9 cellular contexts compared by ENCODE assay signal in genomic region chr17:38893612-38894011, GRCh38. TPM values are rescaled to one million over a fixed set of nuclear protein-coding genes. Genes with fewer than 3 reads are reported as not detected.
DNase-seq lines count a peak whose midpoint lies in the region; ATAC-seq and TF ChIP-seq lines count a peak whose summit lies in the region.
"Had no signal": no experiment of that assay in that cellular context is flagged by ENCODE, and none has a peak within 500 bp of the region (broad histone marks: within the 10 kb centered on the region; RNA-seq: fewer than 3 reads in every experiment).

No MANE protein-coding gene starts in this region.

- H3K4me3 ChIP-seq in HL-60 (replicated peaks; ENCODE audit: insufficient read depth, low read length) (no peak overlapping the region), gastroesophageal sphincter (no peak overlapping the region), gastrocnemius medialis (no peak overlapping the region)

- intact Hi-C loops in gastrocnemius medialis (cut with DNase I; ENCODE audit: low total_unique reads): no loop called here

- TF ChIP-seq POLR2A in gastroesophageal sphincter (IDR thresholded peaks at IDR 0.05): no peak
- no peak for TF ChIP-seq POLR2A in gastrocnemius medialis (IDR thresholded peaks at IDR 0.05)

- no peaks in the 10 kb centered on the region for H3K9me3 ChIP-seq in gastroesophageal sphincter
- H3K9me3 ChIP-seq in gastrocnemius medialis: no peaks in the 10 kb centered on the region

- ATAC-seq in gastroesophageal sphincter (peak; percentile 34), gastrocnemius medialis (no peak), HG02981 (IDR thresholded peaks at IDR 0.05; ENCODE audit: unreplicated experiment) (no peak), GM19397 (IDR thresholded peaks at IDR 0.05; ENCODE audit: unreplicated experiment) (no peak)
- ATAC-seq: left colon had no signal

- H3K4me1 ChIP-seq in gastroesophageal sphincter (peaks cover 4 to 87% (median 37%) of the 10 kb centered on the region in 3 donors), gastrocnemius medialis (peaks cover 36 to 44% of the 10 kb centered on the region in 2 donors)

- TF ChIP-seq CTCF in HL-60 (IDR thresholded peaks at IDR 0.05; ENCODE audit: insufficient read depth, low read length) (no peak), gastroesophageal sphincter (IDR thresholded peaks at IDR 0.05) (no peak), gastrocnemius medialis (IDR thresholded peaks at IDR 0.05 in 4 of 5, conservative IDR thresholded peaks at IDR 0.05 in 1 of 5) (no peak)

- no peaks in the 10 kb centered on the region for H3K27me3 ChIP-seq in HL-60 (ENCODE audit: insufficient read depth, poor library complexity, severe bottlenecking)
- H3K27me3 ChIP-seq in gastroesophageal sphincter: no peaks in the 10 kb centered on the region
- H3K27me3 ChIP-seq in gastrocnemius medialis: no peaks in the 10 kb centered on the region

- peaks cover 0 to 63% of the 10 kb centered on the region in 2 donors for H3K36me3 ChIP-seq in gastroesophageal sphincter
- H3K36me3 ChIP-seq in gastrocnemius medialis: peaks cover 0 to 10% of the 10 kb centered on the region in 2 donors

- in situ Hi-C loops in gastrocnemius medialis (cut with MboI; ENCODE audit: low sequenced_read_pairs in 4 of 4): loop anchor here in 1 of 4 donors (25.0 kb wide), 1 partner anchor 94 kb away; no protein-coding TSS in a partner anchor

- 45% methylated on average over 2 of the region's 6 CpGs; no CpG with 5 or more reads in 1 of the 2 donors for WGBS in gastroesophageal sphincter (ENCODE audit: low coverage in 1 of 2), 2 donors

- no peak for TF ChIP-seq EP300 in gastroesophageal sphincter (IDR thresholded peaks at IDR 0.05)

- H3K27ac ChIP-seq in HL-60 (replicated peaks) (peak overlapping the region; percentile 69), gastroesophageal sphincter (peak overlapping the region in 3 of 4 donors; percentile 71 to 74 (median 74)), gastrocnemius medialis (peak overlapping the region; percentile 50 to 78 (median 68))

- peak; percentile 56 to 89 for DNase-seq in HL-60 (ENCODE audit: low read depth in 1 of 2, low spot score in 1 of 2)
- DNase-seq in activated CD4-positive, alpha-beta T cell treated with anti-CD3 and anti-CD28 coated beads, Interleukin-2, amount 50 U/mL, for 48 hours: peak; percentile 40 to 54
- no peak for DNase-seq in gastrocnemius medialis
- no peak for DNase-seq in HT-29 (ENCODE audit: low spot score)
- no peak for DNase-seq in DMS79 (lab: John Stamatoyannopoulos, UW)
- DNase-seq: left colon had no signal

RNA-seq across cellular contexts. Expression of gene LASP1, which starts 23.8 kb away (rescaled TPM):
- 10 to 100 TPM; 33.5 to 88.9 (median 73.6) TPM for total RNA-seq in gastroesophageal sphincter
- 10 to 100 TPM; 10.7 to 24.1 (median 20.5) TPM for total RNA-seq in gastrocnemius medialis
- 266 and 279 TPM in 2 replicates for total RNA-seq in HT-29 (2014; rRNA removed; shearing (Covaris generic))

RNA-seq across cellular contexts. Expression of gene RPL23, which starts 40.1 kb away (rescaled TPM):
- total RNA-seq in gastroesophageal sphincter (1,000 to 10,000 TPM in 3 of 4 donors, 100 to 1,000 TPM in 1; 755 to 2,040 (median 1,511) TPM), gastrocnemius medialis (1,000 to 10,000 TPM in 1 of 4 donors, 100 to 1,000 TPM in 3; 878 to 1,126 (median 955) TPM)
- total RNA-seq in HT-29 (2014; rRNA removed; shearing (Covaris generic)): 2,011 and 2,221 TPM in 2 replicates

Comparison
In these comparisons a context has a peak if more than half of its experiments do, and no peak if none do; other contexts are left out.
1. DNase-seq: peak in HL-60 (2 of 2) and activated CD4-positive, alpha-beta T cell treated with anti-CD3 and anti-CD28 coated beads, Interleukin-2, amount 50 U/mL, for 48 hours (2 of 2); none in gastrocnemius medialis (0 of 2), HT-29 (single experiment) and DMS79 (single experiment).
2. Peak in every context shown above with its lines, with median percentiles within 50 percentile points of each other: H3K27ac ChIP-seq.